In the genomic region with DNA sequence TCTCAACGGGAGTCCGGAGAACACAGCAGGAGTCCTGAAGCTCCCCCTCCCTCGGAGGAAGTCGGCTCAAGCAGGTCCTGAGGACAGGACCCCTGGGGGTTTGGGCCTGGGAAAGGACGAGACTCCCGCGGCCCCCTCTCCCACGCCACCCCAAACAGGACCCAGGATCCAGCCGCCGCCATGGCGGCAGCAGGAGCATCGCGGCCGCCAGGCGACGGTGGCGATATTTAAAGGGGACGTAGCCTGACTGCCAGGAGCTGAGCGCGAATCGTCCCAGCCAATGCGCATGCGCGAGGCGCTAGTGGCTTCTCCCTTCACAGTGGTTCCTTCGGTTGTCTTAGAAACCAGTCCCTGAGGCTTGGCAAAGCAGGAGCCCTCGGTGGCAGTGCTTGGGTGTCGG, we compare ENCODE assay signal across 8 cellular contexts.
DNase-seq lines count a peak whose midpoint lies in the region; ATAC-seq, FAIRE-seq and TF ChIP-seq lines count a peak whose summit lies in the region.
"Not testable (repeated sequence)": the region's sequence is repeated elsewhere in the genome, so short reads cannot be mapped to it uniquely, and the experiment has no call there.

No MANE protein-coding gene starts in this region.

- peak; percentile 20 for TF ChIP-seq POLR2A in erythroblast (IDR thresholded peaks at IDR 0.05; ENCODE audit: low read length)
- not testable (repeated sequence) for TF ChIP-seq POLR2A in transverse colon (IDR thresholded peaks at IDR 0.05)

- TF ChIP-seq EP300 in transverse colon (IDR thresholded peaks at IDR 0.05; ENCODE audit: low read depth): not testable (repeated sequence)

- not testable (repeated sequence) for H3K4me1 ChIP-seq in lower lobe of right lung; small intestine (ENCODE audit: control insufficient read depth in 2 of 2, insufficient read depth in 1 of 2, low read depth in 1 of 2, low read length in 1 of 2); transverse colon

- not testable (repeated sequence) for H3K27ac ChIP-seq in lower lobe of right lung; small intestine (ENCODE audit: low read depth in 1 of 2, low read length in 1 of 2)
- H3K27ac ChIP-seq in transverse colon: peak overlapping the region in 3 of 4 donors; percentile 51 to 68 (median 61)

- H3K4me3 Mint-ChIP-seq in activated T-helper 2 cell treated with anti-CD3 and anti-CD28 coated beads, Interferon-gamma antibody, Interleukin-2, Interleukin-4, amounts not matched to agents 10 μg/mL and 5 μg/mL and 100 μg/mL, durations not matched to agents 14 hours and 24 hours and 36 hours (ENCODE audit: low read depth): not testable (repeated sequence)

- intact Hi-C loops in activated T-helper 2 cell treated with anti-CD3 and anti-CD28 coated beads, Interferon-gamma antibody, Interleukin-2, Interleukin-4, amounts not matched to agents 10 μg/mL and 5 μg/mL and 100 μg/mL, durations not matched to agents 14 hours and 24 hours and 36 hours (cut with micrococcal nuclease); lower lobe of right lung (cut with DNase I); transverse colon (cut with DNase I; ENCODE audit: low total_unique reads): not testable (repeated sequence)

- not testable (repeated sequence) for H3K4me3 ChIP-seq in lower lobe of right lung; small intestine (ENCODE audit: low read depth in 1 of 2, low read length in 2 of 2)
- H3K4me3 ChIP-seq in transverse colon: peak overlapping the region in 3 of 4 donors; percentile 19 to 49 (median 22)

- in situ Hi-C loops in SK-MEL-5 (cut with HindIII; ENCODE audit: low pct_unique_long_range_greater_than_20kb, low sequenced_read_pairs); transverse colon (cut with MboI; ENCODE audit: low pct_ligation_motif_present in 1 of 4, low pct_unique_long_range_greater_than_20kb in 1 of 4, low sequenced_read_pairs in 3 of 4): not testable (repeated sequence)

- not testable (repeated sequence) for H3K27me3 ChIP-seq in lower lobe of right lung (ENCODE audit: low read depth); small intestine (ENCODE audit: control insufficient read depth in 2 of 2, insufficient read depth in 2 of 2, low read length in 2 of 2); transverse colon

- peak; percentile 77 for DNase-seq in SK-MEL-5 (ENCODE audit: low read depth, low spot score)
- peak; percentile 56 for DNase-seq in activated T-helper 2 cell treated with anti-CD3 and anti-CD28 coated beads, Interferon-gamma antibody, Interleukin-2, Interleukin-4, amounts not matched to agents 10 μg/mL and 5 μg/mL and 100 μg/mL, durations not matched to agents 14 hours and 24 hours and 36 hours (ENCODE audit: low spot score)
- not testable (repeated sequence) for DNase-seq in erythroblast (lab: John Stamatoyannopoulos, UW)
- peak; percentile 83 for DNase-seq in lower lobe of right lung
- peak; percentile 76 for DNase-seq in small intestine
- peak; percentile 84 for DNase-seq in transverse colon

- H3K36me3 Mint-ChIP-seq in activated T-helper 2 cell treated with anti-CD3 and anti-CD28 coated beads, Interferon-gamma antibody, Interleukin-2, Interleukin-4, amounts not matched to agents 10 μg/mL and 5 μg/mL and 100 μg/mL, durations not matched to agents 14 hours and 24 hours and 36 hours (ENCODE audit: low read depth): not testable (repeated sequence)

- peaks cover 41% of the 10 kb centered on the region for H3K9me3 Mint-ChIP-seq in activated T-helper 2 cell treated with anti-CD3 and anti-CD28 coated beads, Interferon-gamma antibody, Interleukin-2, Interleukin-4, amounts not matched to agents 10 μg/mL and 5 μg/mL and 100 μg/mL, durations not matched to agents 14 hours and 24 hours and 36 hours

- FAIRE-seq in small intestine (lab: Jason Lieb, UNC): not testable (repeated sequence)

- not testable (repeated sequence) for H3K4me1 Mint-ChIP-seq in activated T-helper 2 cell treated with anti-CD3 and anti-CD28 coated beads, Interferon-gamma antibody, Interleukin-2, Interleukin-4, amounts not matched to agents 10 μg/mL and 5 μg/mL and 100 μg/mL, durations not matched to agents 14 hours and 24 hours and 36 hours (ENCODE audit: low read depth)

- not testable (repeated sequence) for TF ChIP-seq CTCF in lower lobe of right lung (IDR thresholded peaks at IDR 0.05); transverse colon (IDR thresholded peaks at IDR 0.05)

- 63 to 71% (median 66%) methylated on average over 26 to 28 of the region's 28 CpGs for whole genome bisulfite sequencing in small intestine, 3 donors
- WGBS in transverse colon (ENCODE audit: low coverage in 1 of 2), 2 donors: 89% methylated on average over 28 of the region's 28 CpGs; no CpG with 5 or more reads in 1 of the 2 donors

- H3K9me3 ChIP-seq in lower lobe of right lung; small intestine (ENCODE audit: control insufficient read depth, low read depth); transverse colon: not testable (repeated sequence)

- not testable (repeated sequence) for H3K27ac Mint-ChIP-seq in activated T-helper 2 cell treated with anti-CD3 and anti-CD28 coated beads, Interferon-gamma antibody, Interleukin-2, Interleukin-4, amounts not matched to agents 10 μg/mL and 5 μg/mL and 100 μg/mL, durations not matched to agents 14 hours and 24 hours and 36 hours

- not testable (repeated sequence) for H3K36me3 ChIP-seq in lower lobe of right lung; small intestine (ENCODE audit: control insufficient read depth in 2 of 2, insufficient read depth in 2 of 2, low read length in 2 of 2); transverse colon

- ATAC-seq in GM18498 (IDR thresholded peaks at IDR 0.05; ENCODE audit: unreplicated experiment): peak; percentile 79
- peak; percentile 96 for ATAC-seq in HG02981 (IDR thresholded peaks at IDR 0.05; ENCODE audit: unreplicated experiment)
- ATAC-seq in lower lobe of right lung: peak in 1 of 2 donors; percentile 52

- H3K27me3 Mint-ChIP-seq in activated T-helper 2 cell treated with anti-CD3 and anti-CD28 coated beads, Interferon-gamma antibody, Interleukin-2, Interleukin-4, amounts not matched to agents 10 μg/mL and 5 μg/mL and 100 μg/mL, durations not matched to agents 14 hours and 24 hours and 36 hours (ENCODE audit: low read depth): not testable (repeated sequence)
